Comparison of ENCODE assay signal across 25 cellular contexts in the genomic region with DNA sequence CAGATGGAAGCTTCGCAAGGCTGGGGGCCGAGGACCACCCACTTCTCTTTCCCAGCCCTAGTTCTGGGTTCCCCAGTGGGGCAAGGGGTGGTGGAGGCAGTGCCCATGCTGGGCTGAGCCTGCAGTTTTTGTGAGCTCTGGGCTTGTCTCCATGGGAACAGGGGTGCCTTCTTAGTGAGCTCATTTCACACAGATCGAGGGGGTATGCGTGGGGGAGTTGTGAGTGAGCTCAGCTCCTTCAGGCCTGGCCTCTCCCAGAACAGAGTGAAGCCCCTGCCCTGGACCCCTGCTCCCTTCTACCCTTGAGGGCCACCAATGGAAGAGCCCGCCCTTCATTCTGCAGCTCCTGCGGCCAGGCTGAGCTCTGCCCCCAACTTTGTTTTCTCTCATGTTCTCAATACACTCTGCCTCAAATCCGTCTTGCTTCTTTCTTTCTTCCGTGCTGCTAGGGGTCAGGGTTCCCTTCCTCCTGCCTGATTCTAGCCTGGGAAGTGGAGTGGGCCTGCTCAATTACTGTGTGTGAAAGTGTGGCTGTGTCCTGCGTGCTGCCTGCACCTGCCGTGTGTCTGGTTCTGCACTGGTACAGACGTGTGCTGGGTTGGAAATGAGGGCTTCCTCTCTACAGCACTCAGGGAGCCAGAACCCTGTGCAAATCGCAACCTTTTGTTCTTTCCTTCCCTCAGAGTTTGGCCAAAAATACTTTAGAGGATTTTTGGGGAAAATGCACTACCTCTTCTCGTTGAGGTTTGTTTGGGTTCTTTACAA. TPM values are rescaled to one million over a fixed set of nuclear protein-coding genes. Genes with fewer than 3 reads are reported as not detected.
DNase-seq lines count a peak whose midpoint lies in the region; ATAC-seq, FAIRE-seq and TF ChIP-seq lines count a peak whose summit lies in the region.
"Had no signal": no experiment of that assay in that cellular context is flagged by ENCODE, and none has a peak within 500 bp of the region (broad histone marks: within the 10 kb centered on the region; RNA-seq: fewer than 3 reads in every experiment).

No MANE protein-coding gene starts in this region.

- POLR2A ChIA-PET in IMR-90 (lab: Charles Lee; ENCODE audit: unreplicated experiment), result no interaction called here

- no peak overlapping the region for H2AK9ac ChIP-seq in IMR-90 (replicated peaks; ENCODE audit: low read depth, low read length, poor library complexity)

- no peak overlapping the region for H2BK15ac ChIP-seq in IMR-90 (ENCODE audit: low read depth, low read length)

- peaks cover 43% of the 10 kb centered on the region for H3K79me2 ChIP-seq in astrocyte (ENCODE audit: insufficient read depth, low read length)

- H3K9me3 Mint-ChIP-seq in astrocyte (ENCODE audit: unreplicated experiment), result peaks cover 2% of the 10 kb centered on the region
- H3K9me3 Mint-ChIP-seq: activated naive CD4-positive, alpha-beta T cell treated with anti-CD3 and anti-CD28 coated beads, Interleukin-2, amount 50 U/mL, for 24 hours; naive thymus-derived CD4-positive, alpha-beta T cell had no signal

- H3K56ac ChIP-seq in IMR-90 (ENCODE audit: extremely low read depth, insufficient read depth, low read length), result no peak overlapping the region

- dilution Hi-C loops in IMR-90 (cut with HindIII; ENCODE audit: low sequenced_read_pairs, unreplicated experiment), result no loop called here

- H3K27me3 ChIP-seq in IMR-90 (ENCODE audit: control insufficient read depth, insufficient read depth, low read length) (no peaks in the 10 kb centered on the region), astrocyte (ENCODE audit: insufficient read depth, low read length) (no peaks in the 10 kb centered on the region), stomach smooth muscle (ENCODE audit: control insufficient read depth in 1 of 2, insufficient read depth in 2 of 2, low read length in 2 of 2) (no peaks in the 10 kb centered on the region)

- H2AK5ac ChIP-seq in IMR-90 (ENCODE audit: low read depth, low read length), result no peak overlapping the region

- no peak overlapping the region for H3K4ac ChIP-seq in IMR-90 (ENCODE audit: low read depth, low read length)

- H3K79me1 ChIP-seq in IMR-90 (ENCODE audit: low read depth in 1 of 2, low read length in 2 of 2), result peaks cover 33 to 46% of the 10 kb centered on the region in 2 experiments

- TF ChIP-seq CTCF in IMR-90 (conservative IDR thresholded peaks at IDR 0.05; ENCODE audit: low read depth, low read length) (no peak), astrocyte (IDR thresholded peaks at IDR 0.05; ENCODE audit: insufficient read depth, low read depth, low read length) (no peak)

- H4K8ac ChIP-seq in IMR-90 (ENCODE audit: low read depth in 2 of 2, low read length in 2 of 2), result no peak overlapping the region

- no peak overlapping the region for H3K27ac Mint-ChIP-seq in astrocyte (ENCODE audit: unreplicated experiment)
- H3K27ac Mint-ChIP-seq: activated naive CD4-positive, alpha-beta T cell treated with anti-CD3 and anti-CD28 coated beads, Interleukin-2, amount 50 U/mL, for 24 hours; progenitor cell of endocrine pancreas had no signal

- H3K23ac ChIP-seq in IMR-90 (ENCODE audit: low read depth, low read length), result peak overlapping the region; percentile 49; the same call in 1 of the 2 replicates

- 40% methylated on average over 2 of the region's 13 CpGs; no CpG with 5 or more reads in 1 of the 2 experiments for WGBS in IMR-90 (ENCODE audit: extremely low coverage in 2 of 2, insufficient read length in 1 of 2), 2 experiments

- H4K5ac ChIP-seq in IMR-90 (ENCODE audit: low read depth, low read length), result no peak overlapping the region

- intact Hi-C loops in IMR-90 (cut with micrococcal nuclease), result no loop called here

- H4K20me1 ChIP-seq in IMR-90 (ENCODE audit: insufficient read depth, low read length) (peaks cover 53% of the 10 kb centered on the region), astrocyte (ENCODE audit: insufficient read depth, low read length) (peaks cover 81% of the 10 kb centered on the region)

- H3K27me3 Mint-ChIP-seq in astrocyte (ENCODE audit: low read depth, unreplicated experiment), result peaks cover 23% of the 10 kb centered on the region
- H3K27me3 Mint-ChIP-seq: activated naive CD4-positive, alpha-beta T cell treated with anti-CD3 and anti-CD28 coated beads, Interleukin-2, amount 50 U/mL, for 24 hours had no signal

- H2BK20ac ChIP-seq in IMR-90 (ENCODE audit: low read depth, low read length), result no peak overlapping the region

- H3K36me3 ChIP-seq in IMR-90 (ENCODE audit: control insufficient read depth, insufficient read depth, low read length) (peaks cover 68% of the 10 kb centered on the region), astrocyte (ENCODE audit: insufficient read depth, low read length) (peaks cover 3% of the 10 kb centered on the region), stomach smooth muscle (ENCODE audit: control insufficient read depth in 2 of 2, insufficient read depth in 2 of 2, low read length in 2 of 2) (peaks cover 8 to 20% of the 10 kb centered on the region in 2 donors)

- CTCF ChIA-PET in IMR-90 (lab: Yijun Ruan, JAX), result interaction anchor here (0.6 kb wide), 1 partner anchor 219 kb away, joined by 3 read pairs; no protein-coding TSS in a partner anchor

- no peak overlapping the region for H3K4me3 ChIP-seq in IMR-90 (ENCODE audit: insufficient read depth, low read depth, low read length)
- no peak overlapping the region for H3K4me3 ChIP-seq in astrocyte (ENCODE audit: insufficient read depth, low read depth, low read length)
- H3K4me3 ChIP-seq in stomach smooth muscle (ENCODE audit: low read length in 2 of 2), result no peak overlapping the region

- TF ChIP-seq RAD21 in IMR-90 (IDR thresholded peaks at IDR 0.05; ENCODE audit: low read length), result no peak

- peaks cover 37% of the 10 kb centered on the region for H3K36me3 Mint-ChIP-seq in astrocyte (ENCODE audit: low read depth, unreplicated experiment)
- H3K36me3 Mint-ChIP-seq: activated naive CD4-positive, alpha-beta T cell treated with anti-CD3 and anti-CD28 coated beads, Interleukin-2, amount 50 U/mL, for 24 hours; naive thymus-derived CD4-positive, alpha-beta T cell had no signal

- no peak overlapping the region for H2BK5ac ChIP-seq in IMR-90 (ENCODE audit: low read depth, low read length, poor library complexity, severe bottlenecking)

- H2BK120ac ChIP-seq in IMR-90 (ENCODE audit: low read depth, low read length), result no peak overlapping the region

- in situ Hi-C loops in IMR-90 (cut with MboI; ENCODE audit: low sequenced_read_pairs), result loop anchor here (5.0 kb wide), 2 partner anchors 90 to 200 kb away; no protein-coding TSS in a partner anchor

- TF ChIP-seq POLR2A in IMR-90 (IDR thresholded peaks at IDR 0.05; ENCODE audit: low read depth, low read length) (no peak), GM12891 (IDR thresholded peaks at IDR 0.05; ENCODE audit: low read depth, low read length) (no peak)

- H3K4me1 ChIP-seq in IMR-90 (ENCODE audit: control insufficient read depth, insufficient read depth, low read length), result peaks cover 23% of the 10 kb centered on the region
- H3K4me1 ChIP-seq in astrocyte (ENCODE audit: insufficient read depth, low read length), result peaks cover 27% of the 10 kb centered on the region
- H3K4me1 ChIP-seq in stomach smooth muscle (ENCODE audit: control insufficient read depth, insufficient read depth, low read length), result peaks cover 55% of the 10 kb centered on the region

- peaks cover 8% of the 10 kb centered on the region; the same call in 1 of the 2 replicates for H3K9me1 ChIP-seq in IMR-90 (ENCODE audit: insufficient read depth, low read length)

- no peak overlapping the region for H3K18ac ChIP-seq in IMR-90 (ENCODE audit: low read depth, low read length)

- no peak overlapping the region for H3K27ac ChIP-seq in IMR-90 (ENCODE audit: insufficient read depth, low read length)
- no peak overlapping the region for H3K27ac ChIP-seq in astrocyte (ENCODE audit: low read depth, low read length)
- H3K27ac ChIP-seq in stomach smooth muscle (ENCODE audit: low read length), result peak overlapping the region; percentile 24

- H3K4me2 ChIP-seq in IMR-90 (ENCODE audit: low read depth, low read length) (no peak overlapping the region), astrocyte (ENCODE audit: low read length) (no peak overlapping the region)

- no peak overlapping the region for H3K9ac ChIP-seq in IMR-90 (ENCODE audit: low read depth, low read length)
- H3K9ac ChIP-seq in astrocyte (ENCODE audit: low read length), result peak overlapping the region; percentile 3
- no peak overlapping the region for H3K9ac ChIP-seq in stomach smooth muscle (ENCODE audit: low read length in 2 of 2)

- H3K4me3 Mint-ChIP-seq in astrocyte (ENCODE audit: unreplicated experiment), result peak overlapping the region; percentile 6
- H3K4me3 Mint-ChIP-seq: activated naive CD4-positive, alpha-beta T cell treated with anti-CD3 and anti-CD28 coated beads, Interleukin-2, amount 50 U/mL, for 24 hours; naive thymus-derived CD4-positive, alpha-beta T cell had no signal

- FAIRE-seq in astrocyte (lab: Jason Lieb, UNC), result no peak
- no peak for FAIRE-seq in GM12891 (lab: Jason Lieb, UNC)
- FAIRE-seq: keratinocyte had no signal

- H3K14ac ChIP-seq in IMR-90 (replicated peaks; ENCODE audit: low read depth, low read length), result no peak overlapping the region

- H3K9me3 ChIP-seq in IMR-90 (ENCODE audit: control insufficient read depth, insufficient read depth, low read length) (no peaks in the 10 kb centered on the region), astrocyte (ENCODE audit: insufficient read depth, low read depth, low read length) (no peaks in the 10 kb centered on the region), stomach smooth muscle (ENCODE audit: control insufficient read depth in 2 of 2, low read length in 2 of 2) (no peaks in the 10 kb centered on the region)

- BruUV-seq in IMR-90 (replicated peaks; lab: Mats Ljungman, UMichigan), result no TSS peak

- no peak for ATAC-seq in IMR-90 (ENCODE audit: low read depth)
- ATAC-seq in HG03025 (IDR thresholded peaks at IDR 0.05; ENCODE audit: low FRiP score, unreplicated experiment), result no peak
- ATAC-seq: activated CD4-positive, CD25-positive, alpha-beta regulatory T cell treated with anti-CD3 and anti-CD28 coated beads, Interleukin-2, amount 50 U/mL, for 24 hours; naive thymus-derived CD4-positive, alpha-beta T cell; PC-3 had no signal

- peaks cover 24% of the 10 kb centered on the region for H3K4me1 Mint-ChIP-seq in astrocyte (ENCODE audit: low read depth, unreplicated experiment)

- no peak overlapping the region for H4K91ac ChIP-seq in IMR-90 (ENCODE audit: insufficient read depth, low read depth, low read length)

- DNase-seq in IMR-90 (no peak), astrocyte (ENCODE audit: low read depth) (no peak), left kidney (ENCODE audit: low read depth, low spot score) (peak; percentile 76), NCI-H2227 treated with DMSO at 0.1 percent for 48 hours (lab: John Stamatoyannopoulos, UW) (no peak), GM12891 (ENCODE audit: insufficient read length, low spot score) (no peak)
- DNase-seq in activated CD4-positive, alpha-beta T cell treated with anti-CD3 and anti-CD28 coated beads, Interleukin-2, amount 50 U/mL, for 4 hours, result no peak
- DNase-seq: activated T-cell treated with anti-CD3 and anti-CD28 coated beads, Interleukin-2, amount 50 U/mL, for 48 hours; AML-193; COR-L47; cortex of kidney; mesenchymal stem cell; naive thymus-derived CD4-positive, alpha-beta T cell; NCI-H1092 treated with DMSO at 0.1 percent for 48 hours; NCI-H2107; NCI-H774; PC-3; T1000; trophoblast cell had no signal

- H2AFZ ChIP-seq in IMR-90 (replicated peaks; ENCODE audit: low read length, poor library complexity) (no peak overlapping the region), astrocyte (ENCODE audit: low read depth, low read length) (no peak overlapping the region)

RNA-seq across cellular contexts. Expression of a gene that starts 8.9 kb away (rescaled TPM):
- total RNA-seq in IMR-90 (2012; rRNA removed), result under 0.01 TPM in 2 replicates
- 0.24 TPM in 2 replicates for polyA plus RNA-seq in IMR-90 (2012; rRNA removed)
- polyA plus RNA-seq in IMR-90 (2012; cell fraction: cytosol; rRNA removed), result 0.02 and 0.04 TPM in 2 replicates
- polyA plus RNA-seq in IMR-90 (2012; cell fraction: nucleus; rRNA removed; ENCODE audit: low replicate concordance), result 0.16 and 0.25 TPM in 2 replicates
- total RNA-seq in astrocyte, result 5.5 and 9.4 TPM in 2 replicates
- polyA plus RNA-seq in GM12891 (2012; ENCODE audit: low read depth, missing spikeins), result 0.18 TPM
- total RNA-seq: Daoy; naive thymus-derived CD4-positive, alpha-beta T cell; PC-3 had no signal

RNA-seq across cellular contexts. Expression of a gene that starts 11.6 kb away (rescaled TPM):
- total RNA-seq in IMR-90 (2012; rRNA removed) (3.0 and 3.1 TPM in 2 replicates), astrocyte (40.2 and 68.9 TPM in 2 replicates)
- 22.6 and 24.8 TPM in 2 replicates for polyA plus RNA-seq in IMR-90 (2012; rRNA removed)
- 10.2 and 21.0 TPM in 2 replicates for polyA plus RNA-seq in IMR-90 (2012; cell fraction: cytosol; rRNA removed)
- 33.0 and 36.8 TPM in 2 replicates for polyA plus RNA-seq in IMR-90 (2012; cell fraction: nucleus; rRNA removed; ENCODE audit: low replicate concordance)
- polyA plus RNA-seq in GM12891 (2012; ENCODE audit: low read depth, missing spikeins), result 27.9 TPM
- polyA plus RNA-seq: naive thymus-derived CD4-positive, alpha-beta T cell had no signal

RNA-seq across cellular contexts. Expression of a gene that starts 48.8 kb away (rescaled TPM):
- total RNA-seq in IMR-90 (2012; rRNA removed), result 26.2 and 33.1 TPM in 2 replicates
- 30.2 and 34.2 TPM in 2 replicates for polyA plus RNA-seq in IMR-90 (2012; rRNA removed)
- polyA plus RNA-seq in IMR-90 (2012; cell fraction: cytosol; rRNA removed), result 8.5 and 20.5 TPM in 2 replicates
- polyA plus RNA-seq in IMR-90 (2012; cell fraction: nucleus; rRNA removed; ENCODE audit: low replicate concordance), result 14.9 and 73.3 TPM in 2 replicates
- total RNA-seq in astrocyte, result 42.0 and 47.4 TPM in 2 replicates
- 37.9 TPM for polyA plus RNA-seq in GM12891 (2012; ENCODE audit: low read depth, missing spikeins)

Comparison
In these comparisons a context has a peak if more than half of its experiments do, and no peak if none do; other contexts are left out.
1. RNA of a gene that starts 11.6 kb away (total RNA-seq): 40.2 to 68.9 TPM in astrocyte; 3.0 to 3.1 TPM in IMR-90; every median in the first group is over 10 times any median in the second.